20 cellular contexts compared by ENCODE assay signal in genomic region chr2:43937269-43937820, GRCh38. TPM values are rescaled to one million over a fixed set of nuclear protein-coding genes. Genes with fewer than 3 reads are reported as not detected.
A peak's percentile ranks its signal among the peaks of the same experiment; 100 is the strongest.
DNase-seq lines count a peak whose midpoint lies in the region; ATAC-seq and TF ChIP-seq lines count a peak whose summit lies in the region.
"Had no signal": no experiment of that assay in that cellular context is flagged by ENCODE, and none has a peak within 500 bp of the region (broad histone marks: within the 10 kb centered on the region; RNA-seq: fewer than 3 reads in every experiment).

No MANE protein-coding gene starts in this region.

- H3K4me1 Mint-ChIP-seq in WTC11 (peaks cover 23% of the 10 kb centered on the region), chondrocyte (ENCODE audit: low read depth) (no peaks in the 10 kb centered on the region)

- H3K36me3 ChIP-seq in right atrium auricular region (peaks cover 8% of the 10 kb centered on the region), HEK293 (ENCODE audit: control insufficient read depth in 2 of 2, insufficient read depth in 1 of 2, low read length in 2 of 2) (peaks cover 31 to 62% of the 10 kb centered on the region in 2 experiments)

- no peak for TF ChIP-seq CTCF in right atrium auricular region (IDR thresholded peaks at IDR 0.05)
- TF ChIP-seq CTCF in HEK293 (tag by site-specific recombination; IDR thresholded peaks at IDR 0.05), result no peak
- TF ChIP-seq CTCF in WTC11 (IDR thresholded peaks at IDR 0.05), result no peak
- no peak for TF ChIP-seq CTCF in chondrocyte (IDR thresholded peaks at IDR 0.05)

- peaks cover 41% of the 10 kb centered on the region for H3K36me3 Mint-ChIP-seq in WTC11
- H3K36me3 Mint-ChIP-seq in chondrocyte (ENCODE audit: low read depth), result peaks cover 9% of the 10 kb centered on the region

- H3K9me3 Mint-ChIP-seq in WTC11, result no peaks in the 10 kb centered on the region
- H3K9me3 Mint-ChIP-seq in chondrocyte (ENCODE audit: low read depth), result no peaks in the 10 kb centered on the region

- CTCF ChIA-PET in HEK293 (lab: Yijun Ruan, JAX), result interaction anchor here (0.9 to 2.4 kb wide), 4 partner anchors 9 to 332 kb away, joined by 3 to 9 read pairs (median 4); no protein-coding TSS in a partner anchor
- CTCF ChIA-PET in WTC11 (lab: Charles Lee), result interaction anchor here (1.1 to 1.5 kb wide), 2 partner anchors 13 to 60 kb away, joined by 3 read pairs; no protein-coding TSS in a partner anchor

- no peaks in the 10 kb centered on the region for H3K27me3 Mint-ChIP-seq in WTC11 (ENCODE audit: low read depth)
- no peaks in the 10 kb centered on the region for H3K27me3 Mint-ChIP-seq in chondrocyte (ENCODE audit: low read depth)

- H3K9me3 ChIP-seq in right atrium auricular region (no peaks in the 10 kb centered on the region), HEK293 (ENCODE audit: control insufficient read depth, insufficient read depth, low read depth, low read length) (no peaks in the 10 kb centered on the region)
- H3K9me3 ChIP-seq: BE2C, Peyer's patch had no signal

- no peaks in the 10 kb centered on the region for H3K27me3 ChIP-seq in right atrium auricular region
- H3K27me3 ChIP-seq: BE2C, Peyer's patch had no signal

- intact Hi-C loops in Right ventricle myocardium inferior (cut with DNase I), result no loop called here
- intact Hi-C loops in left ventricle myocardium superior (cut with micrococcal nuclease), result no loop called here

- peak; percentile 72 for ATAC-seq in Right ventricle myocardium inferior
- ATAC-seq in WTC11, result no peak
- ATAC-seq in left ventricle myocardium superior, result peak; percentile 55
- ATAC-seq in GM21367 (IDR thresholded peaks at IDR 0.05; ENCODE audit: unreplicated experiment), result no peak

- DNase-seq in Right ventricle myocardium inferior (ENCODE audit: missing footprints), result no peak
- DNase-seq in right atrium auricular region (ENCODE audit: low spot score), result no peak
- DNase-seq in WTC11 (ENCODE audit: low spot score), result no peak
- no peak for DNase-seq in left ventricle myocardium superior
- DNase-seq in chondrocyte (ENCODE audit: low spot score), result no peak
- no peak for DNase-seq in SHP77 treated with DMSO at 0.1 percent for 48 hours (lab: John Stamatoyannopoulos, UW)
- DNase-seq: BE2C, DMS53, GDM1, HCEC 1CT, NCI-H1105, NCI-H1694, NCI-H2081 treated with DMSO at 0.1 percent for 48 hours, NCI-H510A, NCI-H774, Peyer's patch, SW 1271 had no signal

- POLR2A ChIA-PET in HEK293 (lab: Yijun Ruan, JAX), result no interaction called here
- POLR2A ChIA-PET in WTC11 (lab: Charles Lee), result no interaction called here

- H3K4me3 Mint-ChIP-seq in WTC11, result no peak overlapping the region
- no peak overlapping the region for H3K4me3 Mint-ChIP-seq in chondrocyte (ENCODE audit: unreplicated experiment)

- no peak overlapping the region for H3K27ac ChIP-seq in right atrium auricular region
- no peak overlapping the region for H3K27ac ChIP-seq in HEK293 (ENCODE audit: extremely low read depth, low read depth, low read length)
- H3K27ac ChIP-seq: KMS-11, Peyer's patch had no signal

- H3K27ac Mint-ChIP-seq in WTC11 (peak overlapping the region; percentile 83), chondrocyte (ENCODE audit: unreplicated experiment) (no peak overlapping the region)

- H3K4me3 ChIP-seq in right atrium auricular region, result no peak overlapping the region
- no peak overlapping the region for H3K4me3 ChIP-seq in HEK293 (ENCODE audit: low read depth, low read length)
- H3K4me3 ChIP-seq: Peyer's patch had no signal

- no peaks in the 10 kb centered on the region for H3K4me1 ChIP-seq in right atrium auricular region
- no peaks in the 10 kb centered on the region for H3K4me1 ChIP-seq in HEK293 (ENCODE audit: control insufficient read depth, insufficient read depth, low read length)
- H3K4me1 ChIP-seq: Peyer's patch had no signal

TF ChIP-seq in HEK293, 187 proteins besides CTCF, POLR2A, EP300 and RAD21:
- TF ChIP-seq ATF2 (tag by site-specific recombination; IDR thresholded peaks at IDR 0.05; ENCODE audit: low read depth), result no peak
- TF ChIP-seq PRDM1 (tag by site-specific recombination; IDR thresholded peaks at IDR 0.05), result peak; percentile 41; the same call in 1 of the 2 replicates
- no peak for TF ChIP-seq ZNF548 (tag by site-specific recombination; IDR thresholded peaks at IDR 0.05)
TF ChIP-seq in HEK293: peak in this region for 1.

TF ChIP-seq in WTC11, 78 proteins besides CTCF, POLR2A, EP300 and RAD21:
- TF ChIP-seq SOX15 (CRISPR knock-in tag; IDR thresholded peaks at IDR 0.05) (no peak), GABPB1 (CRISPR knock-in tag; IDR thresholded peaks at IDR 0.05) (no peak), ZNF416 (CRISPR knock-in tag; IDR thresholded peaks at IDR 0.05) (no peak), ZBTB43 (CRISPR knock-in tag; IDR thresholded peaks at IDR 0.05) (no peak), NFE2L1 (CRISPR knock-in tag; IDR thresholded peaks at IDR 0.05) (no peak), ATF3 (CRISPR knock-in tag; conservative IDR thresholded peaks at IDR 0.05) (no peak), HMGA2 (CRISPR knock-in tag; IDR thresholded peaks at IDR 0.05) (no peak), IRF2 (CRISPR knock-in tag; IDR thresholded peaks at IDR 0.05; ENCODE audit: borderline replicate concordance, low read depth) (no peak), NR2C2 (CRISPR knock-in tag; IDR thresholded peaks at IDR 0.05) (no peak), ZNF512 (CRISPR knock-in tag; IDR thresholded peaks at IDR 0.05; ENCODE audit: borderline replicate concordance) (no peak), ATF1 (CRISPR knock-in tag; IDR thresholded peaks at IDR 0.05) (no peak), ZNF396 (CRISPR knock-in tag; IDR thresholded peaks at IDR 0.05; ENCODE audit: borderline replicate concordance) (no peak), CREB1 (CRISPR knock-in tag; IDR thresholded peaks at IDR 0.05) (no peak), SMAD3 (CRISPR knock-in tag; IDR thresholded peaks at IDR 0.05; ENCODE audit: borderline replicate concordance) (no peak), SMAD4 (CRISPR knock-in tag; IDR thresholded peaks at IDR 0.05) (no peak)

RNA-seq across cellular contexts. Expression of gene LRPPRC, which starts 58.4 kb away (rescaled TPM):
- total RNA-seq in Right ventricle myocardium inferior (83.9 TPM), right atrium auricular region (10 to 100 TPM; 39.2 to 75.6 TPM), WTC11 (2021) (220 to 253 TPM (median 228 TPM) in 3 replicates), left ventricle myocardium superior (98.6 TPM), chondrocyte (50.9 to 59.1 TPM (median 52.1 TPM) in 3 replicates)

Comparison
In these comparisons a context has a peak if more than half of its experiments do, and no peak if none do; other contexts are left out.
1. ATAC-seq: peak in Right ventricle myocardium inferior (single experiment) and left ventricle myocardium superior (single experiment); none in WTC11 (single experiment) and GM21367 (single experiment).